In the genomic region with DNA sequence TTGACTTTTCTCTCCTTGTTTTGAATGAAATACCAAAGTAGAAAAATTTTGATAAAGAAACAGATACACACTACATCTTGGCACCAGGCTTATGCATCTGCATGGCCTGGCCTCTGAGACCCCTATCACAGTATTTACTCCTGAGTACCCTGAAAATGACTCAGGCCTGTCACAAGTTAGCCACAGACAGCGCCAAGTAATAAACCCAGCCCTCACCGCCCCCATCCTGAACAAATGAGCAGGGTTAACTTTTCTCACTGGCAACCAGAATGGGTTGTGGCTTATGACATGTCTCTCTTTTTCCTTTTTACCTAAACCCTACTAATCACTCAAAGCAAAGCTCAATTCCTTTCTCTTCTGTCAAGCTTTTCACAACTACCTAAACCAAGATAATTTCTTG, we compare ENCODE assay signal across 1 cellular context.
TF ChIP-seq lines count a peak whose summit lies in the region.

No MANE protein-coding gene starts in this region.

TF ChIP-seq in HCT116, 20 proteins besides CTCF, POLR2A, EP300 and RAD21 (continued from another document):
- no peak for TF ChIP-seq EZH2 (IDR thresholded peaks at IDR 0.05)
- TF ChIP-seq ZNF274 (IDR thresholded peaks at IDR 0.05; ENCODE audit: low read depth, low read length): no peak
- no peak for TF ChIP-seq ELF1 (IDR thresholded peaks at IDR 0.05; ENCODE audit: borderline replicate concordance, low read depth)
- no peak for TF ChIP-seq MAX (IDR thresholded peaks at IDR 0.05)
- no peak for TF ChIP-seq JUND (IDR thresholded peaks at IDR 0.05)
